ENCODE assay signal across 8 cellular contexts in the genomic region with DNA sequence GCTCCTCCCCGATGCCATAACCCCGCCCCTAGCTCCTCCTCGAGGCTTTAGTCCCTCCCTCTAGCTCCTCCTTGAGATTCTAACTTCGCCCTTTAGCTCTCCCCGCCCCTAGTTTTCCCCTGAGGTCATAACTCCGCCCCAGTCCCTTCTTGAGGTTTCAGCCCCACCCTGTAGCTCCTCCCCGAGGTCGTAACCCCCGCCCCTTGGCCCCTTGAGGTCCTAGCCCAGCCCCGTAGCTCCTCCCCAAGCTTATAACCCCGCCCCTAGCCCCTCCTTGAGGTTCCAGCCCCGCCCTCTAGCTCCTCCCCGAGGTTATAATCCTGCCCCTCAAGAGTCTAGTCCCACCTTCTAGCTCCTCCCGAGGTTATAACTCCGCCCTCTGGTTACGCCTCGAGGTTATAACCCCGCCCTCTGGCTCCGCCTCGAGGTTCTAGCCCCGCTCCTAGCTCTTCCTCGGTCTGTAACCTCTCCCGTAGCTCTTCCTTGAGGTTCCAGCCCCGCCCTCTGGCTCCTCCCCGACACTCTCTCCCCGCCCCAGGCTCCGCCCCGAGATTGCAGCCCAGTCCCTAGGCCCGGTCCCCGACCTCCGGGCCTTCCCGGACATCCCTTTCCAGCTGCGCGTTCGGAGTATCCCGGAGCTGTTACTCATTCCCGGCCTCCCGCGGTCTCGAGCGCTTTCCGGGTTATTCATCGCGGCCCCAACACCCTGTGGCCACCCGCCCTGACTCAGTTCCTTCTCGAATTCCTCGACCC.
DNase-seq lines count a peak whose midpoint lies in the region; ATAC-seq lines count a peak whose summit lies in the region.

No MANE protein-coding gene starts in this region.

- peak overlapping the region; percentile 69 for H3K4me3 ChIP-seq in effector memory CD4-positive, alpha-beta T cell (ENCODE audit: insufficient read depth, low read depth, low read length, poor library complexity, severe bottlenecking)

- H3K9me3 ChIP-seq in effector memory CD4-positive, alpha-beta T cell (ENCODE audit: control insufficient read depth, low read length) = no peaks in the 10 kb centered on the region

- no peaks in the 10 kb centered on the region for H3K27me3 ChIP-seq in effector memory CD4-positive, alpha-beta T cell (replicated peaks; ENCODE audit: control insufficient read depth, insufficient read depth, low read length, poor library complexity, severe bottlenecking)

- peak overlapping the region; percentile 56 for H3K27ac ChIP-seq in effector memory CD4-positive, alpha-beta T cell (ENCODE audit: insufficient read depth, low read length, poor library complexity, severe bottlenecking)

- H3K4me1 ChIP-seq in effector memory CD4-positive, alpha-beta T cell (ENCODE audit: control insufficient read depth, insufficient read depth, low read length, poor library complexity, severe bottlenecking) = peaks cover 31% of the 10 kb centered on the region

- H3K36me3 ChIP-seq in effector memory CD4-positive, alpha-beta T cell (ENCODE audit: control insufficient read depth, insufficient read depth, low read length) = peaks cover 4% of the 10 kb centered on the region

- DNase-seq in CD1c-positive myeloid dendritic cell (ENCODE audit: extremely low spot score) (peak; percentile 99), NCI-H82 treated with DMSO at 0.1 percent for 48 hours (lab: John Stamatoyannopoulos, UW; ENCODE audit: unreplicated experiment) (peak; percentile 98), medulla oblongata (ENCODE audit: extremely low spot score) (peak; percentile 99)
- DNase-seq in activated CD8-positive, alpha-beta memory T cell treated with anti-CD3 and anti-CD28 coated beads for 4 hours (ENCODE audit: low read depth in 2 of 2) = peak; percentile 75 to 92
- peak; percentile 96 to 98 (median 97) for DNase-seq in effector memory CD4-positive, alpha-beta T cell
- DNase-seq in stimulated activated CD4-positive, alpha-beta T cell treated with anti-CD3 and anti-CD28 coated beads, TNF-alpha, amount 100 ng/mL, for 48 hours (ENCODE audit: low read depth in 3 of 3) = peak; percentile 90 to 98 (median 97)

- ATAC-seq in GM19438 (IDR thresholded peaks at IDR 0.05; ENCODE audit: low read depth, unreplicated experiment) = peak; percentile 93
- peak; percentile 79 for ATAC-seq in HG03571 (IDR thresholded peaks at IDR 0.05; ENCODE audit: unreplicated experiment)

Comparison
In these comparisons a context has a peak if more than half of its experiments do, and no peak if none do; other contexts are left out.
1. Peak in every context shown above with its lines: DNase-seq, ATAC-seq, H3K4me3 ChIP-seq and H3K27ac ChIP-seq.